9 cellular contexts compared by ENCODE assay signal in the genomic region with DNA sequence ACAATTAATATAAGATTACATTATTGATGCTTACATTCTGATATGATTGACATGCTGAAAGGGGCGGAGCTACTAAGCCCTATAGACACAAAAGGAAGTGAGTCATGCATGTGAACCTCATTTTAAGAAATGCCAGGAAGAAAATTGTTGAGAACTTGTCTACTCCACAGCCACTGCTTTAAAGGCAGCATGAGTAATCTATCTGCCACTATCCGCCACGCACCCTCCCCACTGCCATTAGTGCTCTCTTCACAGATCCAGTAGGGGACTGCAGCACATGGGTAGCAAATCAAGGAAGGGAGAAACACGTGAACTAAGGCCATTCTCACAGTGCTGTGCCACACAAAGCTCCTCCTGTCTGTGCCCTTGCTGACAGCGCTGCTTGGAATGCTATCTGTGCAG.
A peak's percentile ranks its signal among the peaks of the same experiment; 100 is the strongest.
DNase-seq lines count a peak whose midpoint lies in the region; ATAC-seq and TF ChIP-seq lines count a peak whose summit lies in the region.
"Had no signal": no experiment of that assay in that cellular context is flagged by ENCODE, and none has a peak within 500 bp of the region (broad histone marks: within the 10 kb centered on the region; RNA-seq: fewer than 3 reads in every experiment).

No MANE protein-coding gene starts in this region.

- H3K9me2 ChIP-seq in hepatocyte (replicated peaks; ENCODE audit: insufficient read depth) = no peaks in the 10 kb centered on the region

- no peak overlapping the region for H3K27ac ChIP-seq in OCI-LY3 (ENCODE audit: low read length)
- H3K27ac ChIP-seq in hepatocyte = no peak overlapping the region

- H2AFZ ChIP-seq in OCI-LY3 (ENCODE audit: low read depth, low read length) (peak overlapping the region; percentile 51; the same call in 1 of the 2 replicates), hepatocyte (no peak overlapping the region)

- no peaks in the 10 kb centered on the region for H3K79me2 ChIP-seq in OCI-LY3 (ENCODE audit: low read length)
- H3K79me2 ChIP-seq in hepatocyte = no peaks in the 10 kb centered on the region

- H3K4me2 ChIP-seq in OCI-LY3 (ENCODE audit: low read length) = no peak overlapping the region
- H3K4me2 ChIP-seq in hepatocyte = no peak overlapping the region

- H3K9ac ChIP-seq in OCI-LY3 (ENCODE audit: low read length) = no peak overlapping the region

- no peaks in the 10 kb centered on the region for H3K9me3 ChIP-seq in OCI-LY3 (ENCODE audit: insufficient read depth, low read length)
- no peaks in the 10 kb centered on the region for H3K9me3 ChIP-seq in hepatocyte (ENCODE audit: low read depth)

- H3K4me1 ChIP-seq in OCI-LY3 (ENCODE audit: low read length) (no peaks in the 10 kb centered on the region), hepatocyte (ENCODE audit: insufficient read depth) (no peaks in the 10 kb centered on the region)

- no peak overlapping the region for H3K4me3 ChIP-seq in OCI-LY3 (ENCODE audit: low read length)
- no peak overlapping the region for H3K4me3 ChIP-seq in hepatocyte

- TF ChIP-seq CTCF in OCI-LY3 (IDR thresholded peaks at IDR 0.05; ENCODE audit: low read depth, low read length) (no peak), hepatocyte (IDR thresholded peaks at IDR 0.05; ENCODE audit: poor library complexity) (no peak)

- no peaks in the 10 kb centered on the region for H4K20me1 ChIP-seq in OCI-LY3 (ENCODE audit: insufficient read depth, low read length)
- no peaks in the 10 kb centered on the region for H4K20me1 ChIP-seq in hepatocyte (ENCODE audit: insufficient read depth, poor library complexity, severe bottlenecking)

- DNase-seq in A172 (ENCODE audit: low spot score) = peak; percentile 77
- DNase-seq in dermis blood vessel endothelial cell = peak; percentile 64
- DNase-seq in germinal center (ENCODE audit: low spot score) = no peak
- DNase-seq in hepatocyte (ENCODE audit: low spot score) = no peak
- DNase-seq in stimulated activated CD8-positive, alpha-beta memory T cell treated with anti-CD3 and anti-CD28 coated beads, Interleukin-4, amount 100 ng/mL, for 48 hours = no peak
- DNase-seq: effector memory CD4-positive, alpha-beta T cell had no signal

- H3K36me3 ChIP-seq in OCI-LY3 (replicated peaks; ENCODE audit: low read depth, low read length) (no peaks in the 10 kb centered on the region), hepatocyte (replicated peaks; ENCODE audit: insufficient read depth, low read depth) (no peaks in the 10 kb centered on the region)

- whole genome bisulfite sequencing in hepatocyte (ENCODE audit: low lambda C conversion rate, missing lambda C conversion rate) = 72% methylated on average over 5 of the region's 5 CpGs

- no peaks in the 10 kb centered on the region for H3K27me3 ChIP-seq in OCI-LY3 (ENCODE audit: low read depth, low read length)
- H3K27me3 ChIP-seq in hepatocyte = no peaks in the 10 kb centered on the region

- ATAC-seq in GM21717 (IDR thresholded peaks at IDR 0.05; ENCODE audit: unreplicated experiment) (peak; percentile 49), GM18858 (IDR thresholded peaks at IDR 0.05; ENCODE audit: unreplicated experiment) (no peak)

Comparison
In these comparisons a context has a peak if more than half of its experiments do, and no peak if none do; other contexts are left out.
1. DNase-seq: peak in A172 (single experiment) and dermis blood vessel endothelial cell (single experiment); none in germinal center (single experiment), hepatocyte (single experiment) and stimulated activated CD8-positive, alpha-beta memory T cell treated with anti-CD3 and anti-CD28 coated beads, Interleukin-4, amount 100 ng/mL, for 48 hours (single experiment).